Comparison of ENCODE assay signal across 21 cellular contexts in genomic region chr6:28841290-28841689, GRCh38.
A peak's percentile ranks its signal among the peaks of the same experiment; 100 is the strongest.
DNase-seq lines count a peak whose midpoint lies in the region; ATAC-seq and TF ChIP-seq lines count a peak whose summit lies in the region.
"Had no signal": no experiment of that assay in that cellular context is flagged by ENCODE, and none has a peak within 500 bp of the region (broad histone marks: within the 10 kb centered on the region; RNA-seq: fewer than 3 reads in every experiment).

No MANE protein-coding gene starts in this region.

- no peaks in the 10 kb centered on the region for H3K9me3 ChIP-seq in tibial nerve
- H3K9me3 ChIP-seq: thoracic aorta had no signal

- TF ChIP-seq POLR2A in tibial nerve (IDR thresholded peaks at IDR 0.05) = no peak

- no peak overlapping the region for H3K4me3 Mint-ChIP-seq in CD14-positive monocyte
- no peak overlapping the region for H3K4me3 Mint-ChIP-seq in osteocyte (ENCODE audit: unreplicated experiment)
- H3K4me3 Mint-ChIP-seq: T-helper 1 cell treated with Interleukin-12 subunit alpha and Interleukin-12 subunit beta and Interleukin-4 antibody, amounts not matched to agents 30 μg/mL and 1 μg/mL, for 36 hours had no signal

- TF ChIP-seq EP300 in tibial nerve (IDR thresholded peaks at IDR 0.05) = no peak

- peaks cover 25% of the 10 kb centered on the region for H3K4me1 Mint-ChIP-seq in CD14-positive monocyte
- peaks cover 18% of the 10 kb centered on the region for H3K4me1 Mint-ChIP-seq in osteocyte (ENCODE audit: unreplicated experiment)

- H3K27ac Mint-ChIP-seq in CD14-positive monocyte (no peak overlapping the region), osteocyte (ENCODE audit: unreplicated experiment) (no peak overlapping the region)
- H3K27ac Mint-ChIP-seq: activated T-helper 2 cell treated with anti-CD3 and anti-CD28 coated beads, Interferon-gamma antibody, Interleukin-2, Interleukin-4, amounts not matched to agents 10 μg/mL and 5 μg/mL and 100 μg/mL, durations not matched to agents 14 hours and 24 hours and 36 hours had no signal

- DNase-seq in CD14-positive monocyte (ENCODE audit: low spot score) (no peak), OCI-M1 (lab: John Stamatoyannopoulos, UW) (peak; percentile 33), epithelial cell of esophagus (ENCODE audit: low read depth) (no peak), sciatic nerve (ENCODE audit: low spot score) (no peak), tibial nerve (ENCODE audit: low spot score in 2 of 2) (no peak), osteocyte (ENCODE audit: extremely low spot score, unreplicated experiment) (no peak)
- DNase-seq: DMS79; effector CD4-positive, alpha-beta T cell; KG1; NCI-H1694 treated with DMSO at 0.1 percent for 48 hours; NCI-H524 treated with DMSO at 0.1 percent for 48 hours had no signal

- intact Hi-C loops in CD14-positive monocyte (cut with micrococcal nuclease) (no loop called here), sciatic nerve (cut with DNase I) (no loop called here)

- ATAC-seq in sciatic nerve (no peak), HG02678 (IDR thresholded peaks at IDR 0.05; ENCODE audit: unreplicated experiment) (no peak)
- ATAC-seq: left lobe of liver, Right ventricle myocardium inferior had no signal

- no peak overlapping the region for H3K27ac ChIP-seq in tibial nerve
- H3K27ac ChIP-seq: HL-60, parathyroid adenoma, skin epidermis, thoracic aorta had no signal

- H3K9me3 Mint-ChIP-seq in CD14-positive monocyte (peaks cover 0 to 10% (median 1%) of the 10 kb centered on the region in 7 donors), osteocyte (ENCODE audit: unreplicated experiment) (no peaks in the 10 kb centered on the region)
- H3K9me3 Mint-ChIP-seq: activated T-helper 2 cell treated with anti-CD3 and anti-CD28 coated beads, Interferon-gamma antibody, Interleukin-2, Interleukin-4, amounts not matched to agents 10 μg/mL and 5 μg/mL and 100 μg/mL, durations not matched to agents 14 hours and 24 hours and 36 hours; T-helper 1 cell treated with Interleukin-12 subunit alpha and Interleukin-12 subunit beta and Interleukin-4 antibody, amounts not matched to agents 30 μg/mL and 1 μg/mL, for 36 hours had no signal

- peaks cover 0 to 24% (median 13%) of the 10 kb centered on the region in 4 donors for H3K4me1 ChIP-seq in tibial nerve
- H3K4me1 ChIP-seq: parathyroid adenoma had no signal

- no peaks in the 10 kb centered on the region for H3K36me3 ChIP-seq in tibial nerve
- H3K36me3 ChIP-seq: thoracic aorta had no signal

- H3K27me3 Mint-ChIP-seq in CD14-positive monocyte (ENCODE audit: low read depth in 3 of 3) (peaks cover 47 to 75% (median 63%) of the 10 kb centered on the region in 3 donors), osteocyte (ENCODE audit: unreplicated experiment) (peaks cover 25% of the 10 kb centered on the region)

- TF ChIP-seq CTCF in CD14-positive monocyte (IDR thresholded peaks at IDR 0.05) (peak; percentile 26), GM12872 (IDR thresholded peaks at IDR 0.05; ENCODE audit: insufficient read depth, low read depth, low read length) (peak; percentile 31; the same call in 1 of the 3 replicates), epithelial cell of esophagus (IDR thresholded peaks at IDR 0.05; ENCODE audit: insufficient read depth, low read depth, low read length, missing control alignments) (peak; percentile 28), tibial nerve (IDR thresholded peaks at IDR 0.05) (no peak), osteocyte (IDR thresholded peaks at IDR 0.05) (no peak)

- H3K27me3 ChIP-seq in tibial nerve = peaks cover 0 to 24% of the 10 kb centered on the region in 2 donors

- H3K4me3 ChIP-seq in epithelial cell of esophagus (ENCODE audit: low read length) = no peak overlapping the region
- no peak overlapping the region for H3K4me3 ChIP-seq in tibial nerve
- H3K4me3 ChIP-seq: skin epidermis, thoracic aorta had no signal

- 61 to 63% methylated on average over 3 of the region's 3 CpGs for WGBS in tibial nerve, 2 donors

- H3K36me3 Mint-ChIP-seq in CD14-positive monocyte (no peaks in the 10 kb centered on the region), osteocyte (ENCODE audit: unreplicated experiment) (no peaks in the 10 kb centered on the region)

Comparison
In these comparisons a context has a peak if more than half of its experiments do, and no peak if none do; other contexts are left out.
1. CTCF ChIP-seq: peak in CD14-positive monocyte (single experiment), GM12872 (single experiment) and epithelial cell of esophagus (single experiment); none in tibial nerve (0 of 5) and osteocyte (single experiment).